1 cellular context compared by ENCODE assay signal in the genomic region with DNA sequence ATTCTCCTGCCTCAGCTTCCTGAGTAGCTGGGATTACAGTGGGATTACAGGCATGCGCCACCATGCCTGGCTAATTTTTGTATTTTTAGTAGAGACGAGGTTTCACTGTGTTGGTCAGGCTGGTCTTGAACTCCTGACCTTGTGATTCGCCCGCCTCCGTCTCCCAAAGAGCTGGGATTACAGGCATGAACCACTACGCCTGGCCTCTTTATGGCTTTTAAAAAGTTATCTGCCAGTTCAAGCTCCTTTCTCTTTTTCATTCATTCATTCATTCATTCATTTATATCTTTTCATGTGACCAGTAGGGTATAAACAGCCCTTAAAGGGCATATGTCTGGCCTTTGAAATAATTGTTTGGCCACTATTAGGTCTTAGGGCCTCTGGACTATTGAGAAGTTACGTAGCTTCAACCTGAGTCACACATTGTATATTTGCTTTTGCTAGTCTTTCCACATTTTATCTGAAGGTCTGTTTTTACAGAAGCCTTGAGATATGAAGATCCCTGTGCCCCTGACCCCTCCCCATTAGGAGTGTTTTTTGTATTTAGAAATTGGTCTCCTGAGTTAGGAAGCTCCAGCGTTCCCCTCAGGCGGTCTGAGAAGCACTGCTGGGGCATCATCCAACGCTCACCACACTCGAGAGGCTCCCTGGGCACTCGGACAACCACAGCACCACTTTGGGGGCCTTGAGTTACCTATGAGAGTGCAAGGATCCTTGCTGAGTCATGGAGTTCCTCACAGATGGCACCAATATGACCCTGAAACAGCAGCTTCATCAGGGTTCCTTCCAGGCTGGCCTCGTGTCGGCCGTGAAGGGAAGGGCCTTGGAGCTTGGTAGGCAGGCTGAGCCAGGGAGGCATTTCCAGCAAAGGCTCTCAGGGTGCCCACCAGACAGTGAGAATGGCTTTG.
TF ChIP-seq lines count a peak whose summit lies in the region.

No MANE protein-coding gene starts in this region.

TF ChIP-seq in HepG2, 621 proteins besides CTCF, POLR2A, EP300 and RAD21 (continued from another document and continues in another):
- TF ChIP-seq HNF4A (CRISPR knock-in tag; IDR thresholded peaks at IDR 0.05) (peak; percentile 43), ZFY (CRISPR knock-in tag; IDR thresholded peaks at IDR 0.05) (peak; percentile 9; the same call in 1 of the 2 replicates), ZNF761 (CRISPR knock-in tag; conservative IDR thresholded peaks at IDR 0.05) (no peak), TCF7 (IDR thresholded peaks at IDR 0.05; ENCODE audit: low read depth) (peak; percentile 62), PAX8 (CRISPR knock-in tag; IDR thresholded peaks at IDR 0.05; ENCODE audit: borderline replicate concordance) (no peak), ZMYM4 (CRISPR knock-in tag; IDR thresholded peaks at IDR 0.05) (no peak), ZNF607 (CRISPR knock-in tag; IDR thresholded peaks at IDR 0.05; ENCODE audit: borderline replicate concordance) (no peak), ZFP41 (CRISPR knock-in tag; IDR thresholded peaks at IDR 0.05; ENCODE audit: borderline replicate concordance) (no peak), RXRB (CRISPR knock-in tag; IDR thresholded peaks at IDR 0.05; ENCODE audit: borderline replicate concordance) (peak; percentile 68), RNF2 (conservative IDR thresholded peaks at IDR 0.05; ENCODE audit: low read depth) (no peak), ZNF567 (CRISPR knock-in tag; IDR thresholded peaks at IDR 0.05; ENCODE audit: borderline replicate concordance) (no peak), HNRNPLL (IDR thresholded peaks at IDR 0.05; ENCODE audit: low read depth, low read length, poor library complexity, severe bottlenecking) (no peak), ZNF547 (CRISPR knock-in tag; IDR thresholded peaks at IDR 0.05) (no peak), ZBTB21 (CRISPR knock-in tag; IDR thresholded peaks at IDR 0.05) (no peak), HDAC1 (CRISPR knock-in tag; IDR thresholded peaks at IDR 0.05) (no peak), HOXA7 (CRISPR knock-in tag; IDR thresholded peaks at IDR 0.05) (no peak), ZFP82 (CRISPR knock-in tag; IDR thresholded peaks at IDR 0.05; ENCODE audit: borderline replicate concordance) (no peak), SMYD3 (CRISPR knock-in tag; IDR thresholded peaks at IDR 0.05) (no peak), CCDC6 (CRISPR knock-in tag; IDR thresholded peaks at IDR 0.05) (no peak), STAG1 (CRISPR knock-in tag; IDR thresholded peaks at IDR 0.05) (no peak), HOXA3 (CRISPR knock-in tag; IDR thresholded peaks at IDR 0.05) (no peak), ZSCAN21 (CRISPR knock-in tag; IDR thresholded peaks at IDR 0.05; ENCODE audit: borderline replicate concordance) (no peak), GTF2F1 (IDR thresholded peaks at IDR 0.05; ENCODE audit: low read length) (no peak), FOXJ3 (CRISPR knock-in tag; IDR thresholded peaks at IDR 0.05; ENCODE audit: borderline replicate concordance) (no peak), SALL2 (CRISPR knock-in tag; IDR thresholded peaks at IDR 0.05) (no peak), SOX5 (CRISPR knock-in tag; IDR thresholded peaks at IDR 0.05; ENCODE audit: borderline replicate concordance) (peak; percentile 89), SATB2 (CRISPR knock-in tag; IDR thresholded peaks at IDR 0.05) (no peak), ZNF569 (CRISPR knock-in tag; IDR thresholded peaks at IDR 0.05; ENCODE audit: borderline replicate concordance) (no peak), TEAD3 (CRISPR knock-in tag; optimal IDR thresholded peaks at IDR 0.05; ENCODE audit: borderline replicate concordance) (peak; percentile 55)
- TF ChIP-seq, protein P1, sequence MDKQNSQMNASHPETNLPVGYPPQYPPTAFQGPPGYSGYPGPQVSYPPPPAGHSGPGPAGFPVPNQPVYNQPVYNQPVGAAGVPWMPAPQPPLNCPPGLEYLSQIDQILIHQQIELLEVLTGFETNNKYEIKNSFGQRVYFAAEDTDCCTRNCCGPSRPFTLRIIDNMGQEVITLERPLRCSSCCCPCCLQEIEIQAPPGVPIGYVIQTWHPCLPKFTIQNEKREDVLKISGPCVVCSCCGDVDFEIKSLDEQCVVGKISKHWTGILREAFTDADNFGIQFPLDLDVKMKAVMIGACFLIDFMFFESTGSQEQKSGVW (CRISPR knock-in tag; IDR thresholded peaks at IDR 0.05; ENCODE audit: borderline replicate concordance): no peak
- TF ChIP-seq, protein P2, sequence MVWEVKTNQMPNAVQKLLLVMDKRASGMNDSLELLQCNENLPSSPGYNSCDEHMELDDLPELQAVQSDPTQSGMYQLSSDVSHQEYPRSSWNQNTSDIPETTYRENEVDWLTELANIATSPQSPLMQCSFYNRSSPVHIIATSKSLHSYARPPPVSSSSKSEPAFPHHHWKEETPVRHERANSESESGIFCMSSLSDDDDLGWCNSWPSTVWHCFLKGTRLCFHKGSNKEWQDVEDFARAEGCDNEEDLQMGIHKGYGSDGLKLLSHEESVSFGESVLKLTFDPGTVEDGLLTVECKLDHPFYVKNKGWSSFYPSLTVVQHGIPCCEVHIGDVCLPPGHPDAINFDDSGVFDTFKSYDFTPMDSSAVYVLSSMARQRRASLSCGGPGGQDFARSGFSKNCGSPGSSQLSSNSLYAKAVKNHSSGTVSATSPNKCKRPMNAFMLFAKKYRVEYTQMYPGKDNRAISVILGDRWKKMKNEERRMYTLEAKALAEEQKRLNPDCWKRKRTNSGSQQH (CRISPR knock-in tag; IDR thresholded peaks at IDR 0.05; ENCODE audit: low read depth): no peak
- TF ChIP-seq, protein P3, sequence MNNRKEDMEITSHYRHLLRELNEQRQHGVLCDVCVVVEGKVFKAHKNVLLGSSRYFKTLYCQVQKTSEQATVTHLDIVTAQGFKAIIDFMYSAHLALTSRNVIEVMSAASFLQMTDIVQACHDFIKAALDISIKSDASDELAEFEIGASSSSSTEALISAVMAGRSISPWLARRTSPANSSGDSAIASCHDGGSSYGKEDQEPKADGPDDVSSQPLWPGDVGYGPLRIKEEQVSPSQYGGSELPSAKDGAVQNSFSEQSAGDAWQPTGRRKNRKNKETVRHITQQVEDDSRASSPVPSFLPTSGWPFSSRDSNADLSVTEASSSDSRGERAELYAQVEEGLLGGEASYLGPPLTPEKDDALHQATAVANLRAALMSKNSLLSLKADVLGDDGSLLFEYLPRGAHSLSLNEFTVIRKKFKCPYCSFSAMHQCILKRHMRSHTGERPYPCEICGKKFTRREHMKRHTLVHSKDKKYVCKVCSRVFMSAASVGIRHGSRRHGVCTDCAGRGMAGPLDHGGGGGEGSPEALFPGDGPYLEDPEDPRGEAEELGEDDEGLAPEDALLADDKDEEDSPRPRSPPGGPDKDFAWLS (CRISPR knock-in tag; IDR thresholded peaks at IDR 0.05; ENCODE audit: borderline replicate concordance): no peak
- TF ChIP-seq, protein P4, sequence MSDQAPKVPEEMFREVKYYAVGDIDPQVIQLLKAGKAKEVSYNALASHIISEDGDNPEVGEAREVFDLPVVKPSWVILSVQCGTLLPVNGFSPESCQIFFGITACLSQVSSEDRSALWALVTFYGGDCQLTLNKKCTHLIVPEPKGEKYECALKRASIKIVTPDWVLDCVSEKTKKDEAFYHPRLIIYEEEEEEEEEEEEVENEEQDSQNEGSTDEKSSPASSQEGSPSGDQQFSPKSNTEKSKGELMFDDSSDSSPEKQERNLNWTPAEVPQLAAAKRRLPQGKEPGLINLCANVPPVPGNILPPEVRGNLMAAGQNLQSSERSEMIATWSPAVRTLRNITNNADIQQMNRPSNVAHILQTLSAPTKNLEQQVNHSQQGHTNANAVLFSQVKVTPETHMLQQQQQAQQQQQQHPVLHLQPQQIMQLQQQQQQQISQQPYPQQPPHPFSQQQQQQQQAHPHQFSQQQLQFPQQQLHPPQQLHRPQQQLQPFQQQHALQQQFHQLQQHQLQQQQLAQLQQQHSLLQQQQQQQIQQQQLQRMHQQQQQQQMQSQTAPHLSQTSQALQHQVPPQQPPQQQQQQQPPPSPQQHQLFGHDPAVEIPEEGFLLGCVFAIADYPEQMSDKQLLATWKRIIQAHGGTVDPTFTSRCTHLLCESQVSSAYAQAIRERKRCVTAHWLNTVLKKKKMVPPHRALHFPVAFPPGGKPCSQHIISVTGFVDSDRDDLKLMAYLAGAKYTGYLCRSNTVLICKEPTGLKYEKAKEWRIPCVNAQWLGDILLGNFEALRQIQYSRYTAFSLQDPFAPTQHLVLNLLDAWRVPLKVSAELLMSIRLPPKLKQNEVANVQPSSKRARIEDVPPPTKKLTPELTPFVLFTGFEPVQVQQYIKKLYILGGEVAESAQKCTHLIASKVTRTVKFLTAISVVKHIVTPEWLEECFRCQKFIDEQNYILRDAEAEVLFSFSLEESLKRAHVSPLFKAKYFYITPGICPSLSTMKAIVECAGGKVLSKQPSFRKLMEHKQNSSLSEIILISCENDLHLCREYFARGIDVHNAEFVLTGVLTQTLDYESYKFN (CRISPR knock-in tag; conservative IDR thresholded peaks at IDR 0.05): peak; percentile 83
- TF ChIP-seq, protein P5, sequence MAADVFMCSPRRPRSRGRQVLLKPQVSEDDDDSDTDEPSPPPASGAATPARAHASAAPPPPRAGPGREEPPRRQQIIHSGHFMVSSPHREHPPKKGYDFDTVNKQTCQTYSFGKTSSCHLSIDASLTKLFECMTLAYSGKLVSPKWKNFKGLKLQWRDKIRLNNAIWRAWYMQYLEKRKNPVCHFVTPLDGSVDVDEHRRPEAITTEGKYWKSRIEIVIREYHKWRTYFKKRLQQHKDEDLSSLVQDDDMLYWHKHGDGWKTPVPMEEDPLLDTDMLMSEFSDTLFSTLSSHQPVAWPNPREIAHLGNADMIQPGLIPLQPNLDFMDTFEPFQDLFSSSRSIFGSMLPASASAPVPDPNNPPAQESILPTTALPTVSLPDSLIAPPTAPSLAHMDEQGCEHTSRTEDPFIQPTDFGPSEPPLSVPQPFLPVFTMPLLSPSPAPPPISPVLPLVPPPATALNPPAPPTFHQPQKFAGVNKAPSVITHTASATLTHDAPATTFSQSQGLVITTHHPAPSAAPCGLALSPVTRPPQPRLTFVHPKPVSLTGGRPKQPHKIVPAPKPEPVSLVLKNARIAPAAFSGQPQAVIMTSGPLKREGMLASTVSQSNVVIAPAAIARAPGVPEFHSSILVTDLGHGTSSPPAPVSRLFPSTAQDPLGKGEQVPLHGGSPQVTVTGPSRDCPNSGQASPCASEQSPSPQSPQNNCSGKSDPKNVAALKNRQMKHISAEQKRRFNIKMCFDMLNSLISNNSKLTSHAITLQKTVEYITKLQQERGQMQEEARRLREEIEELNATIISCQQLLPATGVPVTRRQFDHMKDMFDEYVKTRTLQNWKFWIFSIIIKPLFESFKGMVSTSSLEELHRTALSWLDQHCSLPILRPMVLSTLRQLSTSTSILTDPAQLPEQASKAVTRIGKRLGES (CRISPR knock-in tag; IDR thresholded peaks at IDR 0.05; ENCODE audit: borderline replicate concordance): no peak
- TF ChIP-seq, protein P6, sequence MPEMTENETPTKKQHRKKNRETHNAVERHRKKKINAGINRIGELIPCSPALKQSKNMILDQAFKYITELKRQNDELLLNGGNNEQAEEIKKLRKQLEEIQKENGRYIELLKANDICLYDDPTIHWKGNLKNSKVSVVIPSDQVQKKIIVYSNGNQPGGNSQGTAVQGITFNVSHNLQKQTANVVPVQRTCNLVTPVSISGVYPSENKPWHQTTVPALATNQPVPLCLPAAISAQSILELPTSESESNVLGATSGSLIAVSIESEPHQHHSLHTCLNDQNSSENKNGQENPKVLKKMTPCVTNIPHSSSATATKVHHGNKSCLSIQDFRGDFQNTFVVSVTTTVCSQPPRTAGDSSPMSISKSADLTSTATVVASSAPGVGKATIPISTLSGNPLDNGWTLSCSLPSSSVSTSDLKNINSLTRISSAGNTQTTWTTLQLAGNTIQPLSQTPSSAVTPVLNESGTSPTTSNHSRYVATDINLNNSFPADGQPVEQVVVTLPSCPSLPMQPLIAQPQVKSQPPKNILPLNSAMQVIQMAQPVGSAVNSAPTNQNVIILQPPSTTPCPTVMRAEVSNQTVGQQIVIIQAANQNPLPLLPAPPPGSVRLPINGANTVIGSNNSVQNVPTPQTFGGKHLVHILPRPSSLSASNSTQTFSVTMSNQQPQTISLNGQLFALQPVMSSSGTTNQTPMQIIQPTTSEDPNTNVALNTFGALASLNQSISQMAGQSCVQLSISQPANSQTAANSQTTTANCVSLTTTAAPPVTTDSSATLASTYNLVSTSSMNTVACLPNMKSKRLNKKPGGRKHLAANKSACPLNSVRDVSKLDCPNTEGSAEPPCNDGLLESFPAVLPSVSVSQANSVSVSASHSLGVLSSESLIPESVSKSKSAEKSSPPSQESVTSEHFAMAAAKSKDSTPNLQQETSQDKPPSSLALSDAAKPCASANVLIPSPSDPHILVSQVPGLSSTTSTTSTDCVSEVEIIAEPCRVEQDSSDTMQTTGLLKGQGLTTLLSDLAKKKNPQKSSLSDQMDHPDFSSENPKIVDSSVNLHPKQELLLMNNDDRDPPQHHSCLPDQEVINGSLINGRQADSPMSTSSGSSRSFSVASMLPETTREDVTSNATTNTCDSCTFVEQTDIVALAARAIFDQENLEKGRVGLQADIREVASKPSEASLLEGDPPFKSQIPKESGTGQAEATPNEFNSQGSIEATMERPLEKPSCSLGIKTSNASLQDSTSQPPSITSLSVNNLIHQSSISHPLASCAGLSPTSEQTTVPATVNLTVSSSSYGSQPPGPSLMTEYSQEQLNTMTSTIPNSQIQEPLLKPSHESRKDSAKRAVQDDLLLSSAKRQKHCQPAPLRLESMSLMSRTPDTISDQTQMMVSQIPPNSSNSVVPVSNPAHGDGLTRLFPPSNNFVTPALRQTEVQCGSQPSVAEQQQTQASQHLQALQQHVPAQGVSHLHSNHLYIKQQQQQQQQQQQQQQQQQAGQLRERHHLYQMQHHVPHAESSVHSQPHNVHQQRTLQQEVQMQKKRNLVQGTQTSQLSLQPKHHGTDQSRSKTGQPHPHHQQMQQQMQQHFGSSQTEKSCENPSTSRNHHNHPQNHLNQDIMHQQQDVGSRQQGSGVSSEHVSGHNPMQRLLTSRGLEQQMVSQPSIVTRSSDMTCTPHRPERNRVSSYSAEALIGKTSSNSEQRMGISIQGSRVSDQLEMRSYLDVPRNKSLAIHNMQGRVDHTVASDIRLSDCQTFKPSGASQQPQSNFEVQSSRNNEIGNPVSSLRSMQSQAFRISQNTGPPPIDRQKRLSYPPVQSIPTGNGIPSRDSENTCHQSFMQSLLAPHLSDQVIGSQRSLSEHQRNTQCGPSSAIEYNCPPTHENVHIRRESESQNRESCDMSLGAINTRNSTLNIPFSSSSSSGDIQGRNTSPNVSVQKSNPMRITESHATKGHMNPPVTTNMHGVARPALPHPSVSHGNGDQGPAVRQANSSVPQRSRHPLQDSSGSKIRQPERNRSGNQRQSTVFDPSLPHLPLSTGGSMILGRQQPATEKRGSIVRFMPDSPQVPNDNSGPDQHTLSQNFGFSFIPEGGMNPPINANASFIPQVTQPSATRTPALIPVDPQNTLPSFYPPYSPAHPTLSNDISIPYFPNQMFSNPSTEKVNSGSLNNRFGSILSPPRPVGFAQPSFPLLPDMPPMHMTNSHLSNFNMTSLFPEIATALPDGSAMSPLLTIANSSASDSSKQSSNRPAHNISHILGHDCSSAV (CRISPR knock-in tag; IDR thresholded peaks at IDR 0.05; ENCODE audit: borderline replicate concordance): no peak
- TF ChIP-seq, protein P7, sequence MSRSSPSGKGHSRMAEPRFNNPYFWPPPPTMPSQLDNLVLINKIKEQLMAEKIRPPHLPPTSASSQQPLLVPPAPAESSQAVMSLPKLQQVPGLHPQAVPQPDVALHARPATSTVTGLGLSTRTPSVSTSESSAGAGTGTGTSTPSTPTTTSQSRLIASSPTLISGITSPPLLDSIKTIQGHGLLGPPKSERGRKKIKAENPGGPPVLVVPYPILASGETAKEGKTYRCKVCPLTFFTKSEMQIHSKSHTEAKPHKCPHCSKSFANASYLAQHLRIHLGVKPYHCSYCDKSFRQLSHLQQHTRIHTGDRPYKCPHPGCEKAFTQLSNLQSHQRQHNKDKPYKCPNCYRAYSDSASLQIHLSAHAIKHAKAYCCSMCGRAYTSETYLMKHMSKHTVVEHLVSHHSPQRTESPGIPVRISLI (CRISPR knock-in tag; IDR thresholded peaks at IDR 0.05; ENCODE audit: borderline replicate concordance): no peak
- TF ChIP-seq, protein P8, sequence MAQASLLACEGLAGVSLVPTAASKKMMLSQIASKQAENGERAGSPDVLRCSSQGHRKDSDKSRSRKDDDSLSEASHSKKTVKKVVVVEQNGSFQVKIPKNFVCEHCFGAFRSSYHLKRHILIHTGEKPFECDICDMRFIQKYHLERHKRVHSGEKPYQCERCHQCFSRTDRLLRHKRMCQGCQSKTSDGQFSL (CRISPR knock-in tag; IDR thresholded peaks at IDR 0.05): no peak
